In genomic region chr20:48823960-48824497, GRCh38 we compare ENCODE assay signal across 8 cellular contexts. TPM values are rescaled to one million over a fixed set of nuclear protein-coding genes. Genes with fewer than 3 reads are reported as not detected.
DNase-seq lines count a peak whose midpoint lies in the region; ATAC-seq and TF ChIP-seq lines count a peak whose summit lies in the region.

No MANE protein-coding gene starts in this region.

- H4K20me1 ChIP-seq in PC-9 (ENCODE audit: insufficient read depth), result no peaks in the 10 kb centered on the region

- H3K9me3 ChIP-seq in PC-9 (ENCODE audit: insufficient read depth, low read depth) (no peaks in the 10 kb centered on the region), mesenchymal stem cell (ENCODE audit: control insufficient read depth, low read length) (no peaks in the 10 kb centered on the region), thoracic aorta (no peaks in the 10 kb centered on the region)

- H3K4me3 ChIP-seq in PC-9 (no peak overlapping the region), mesenchymal stem cell (ENCODE audit: insufficient read depth in 1 of 2, low read depth in 1 of 2, low read length in 2 of 2) (no peak overlapping the region), thoracic aorta (peak overlapping the region; percentile 90)

- H3K36me3 ChIP-seq in PC-9 (ENCODE audit: low read depth) (no peaks in the 10 kb centered on the region), mesenchymal stem cell (ENCODE audit: control insufficient read depth in 1 of 2, insufficient read depth in 2 of 2, low read depth in 1 of 2, low read length in 2 of 2) (no peaks in the 10 kb centered on the region), thoracic aorta (no peaks in the 10 kb centered on the region)

- peak; percentile 40 for ATAC-seq in activated naive CD8-positive, alpha-beta T cell treated with anti-CD3 and anti-CD28 coated beads, Interleukin-2, amount 10 ng/mL, durations not matched to agents 7 days and 5 days (ENCODE audit: low read depth)
- ATAC-seq in thoracic aorta (ENCODE audit: insufficient number of reproducible peaks, low FRiP score, low read depth) (no peak), HG02759 (IDR thresholded peaks at IDR 0.05; ENCODE audit: unreplicated experiment) (no peak)

- peak overlapping the region; percentile 92 for H3K27ac Mint-ChIP-seq in activated naive CD8-positive, alpha-beta T cell treated with anti-CD3 and anti-CD28 coated beads, Interleukin-2, amount 10 ng/mL, durations not matched to agents 7 days and 5 days

- CTCF ChIA-PET in PC-9 (lab: Charles Lee), result no interaction called here

- DNase-seq in GM19238 (ENCODE audit: insufficient read length, low spot score) (peak; percentile 60), PC-9 (peak in 1 of 2 experiments; percentile 54), mesenchymal stem cell (no peak), thoracic aorta (ENCODE audit: low spot score) (no peak), OCI-M1 (lab: John Stamatoyannopoulos, UW) (no peak), NCI-H2081 (lab: John Stamatoyannopoulos, UW) (no peak)
- DNase-seq in activated naive CD8-positive, alpha-beta T cell treated with anti-CD3 and anti-CD28 coated beads, Interleukin-2, amount 10 ng/mL, durations not matched to agents 7 days and 5 days, result no peak

- H4K91ac ChIP-seq in mesenchymal stem cell (ENCODE audit: low read length), result no peak overlapping the region

- intact Hi-C loops in PC-9 (cut with micrococcal nuclease; ENCODE audit: unreplicated experiment), result no loop called here

- H3K27me3 Mint-ChIP-seq in activated naive CD8-positive, alpha-beta T cell treated with anti-CD3 and anti-CD28 coated beads, Interleukin-2, amount 10 ng/mL, durations not matched to agents 7 days and 5 days, result no peaks in the 10 kb centered on the region

- H2AFZ ChIP-seq in PC-9 (peak overlapping the region; percentile 18; the same call in 1 of the 2 replicates), mesenchymal stem cell (ENCODE audit: low read depth, low read length) (no peak overlapping the region)

- H2BK12ac ChIP-seq in mesenchymal stem cell (ENCODE audit: low read length in 2 of 2), result no peak overlapping the region

- H3K14ac ChIP-seq in mesenchymal stem cell (ENCODE audit: low read length in 2 of 2), result no peak overlapping the region

- no peak overlapping the region for H2BK5ac ChIP-seq in mesenchymal stem cell (ENCODE audit: low read depth, low read length, poor library complexity, severe bottlenecking)

- H2AK5ac ChIP-seq in mesenchymal stem cell (ENCODE audit: low read length, severe bottlenecking), result no peak overlapping the region

- POLR2A ChIA-PET in PC-9 (lab: Charles Lee; ENCODE audit: unreplicated experiment), result no interaction called here
- POLR2A ChIA-PET in activated naive CD8-positive, alpha-beta T cell treated with anti-CD3 and anti-CD28 coated beads, Interleukin-2, amount 10 ng/mL, durations not matched to agents 7 days and 5 days (lab: Charles Lee), result no interaction called here

- H3K27ac ChIP-seq in PC-9 (0 out of 2 replicates have a peak overlapping the region, but pooled peaks have one; percentile 5), mesenchymal stem cell (ENCODE audit: low read length, poor library complexity, severe bottlenecking) (peak overlapping the region; percentile 5), thoracic aorta (peak overlapping the region in 1 of 2 donors; percentile 71)

- no peak overlapping the region for H3K23ac ChIP-seq in mesenchymal stem cell (ENCODE audit: low read length in 2 of 2)

- H2BK120ac ChIP-seq in mesenchymal stem cell (ENCODE audit: low read depth, low read length), result no peak overlapping the region

- peaks cover 27% of the 10 kb centered on the region for H3K36me3 Mint-ChIP-seq in activated naive CD8-positive, alpha-beta T cell treated with anti-CD3 and anti-CD28 coated beads, Interleukin-2, amount 10 ng/mL, durations not matched to agents 7 days and 5 days

- no peak overlapping the region for H3K18ac ChIP-seq in mesenchymal stem cell (ENCODE audit: low read depth in 1 of 2, low read length in 2 of 2)

- peaks cover 17% of the 10 kb centered on the region; the same call in 1 of the 2 replicates for H3F3A ChIP-seq in PC-9 (ENCODE audit: insufficient read depth, low read depth)

- H3K4me1 ChIP-seq in PC-9 (replicated peaks; ENCODE audit: insufficient read depth), result peaks cover 25% of the 10 kb centered on the region
- H3K4me1 ChIP-seq in mesenchymal stem cell (ENCODE audit: control insufficient read depth, insufficient read depth, low read depth, low read length), result peaks cover 35% of the 10 kb centered on the region
- peaks cover 29 to 75% of the 10 kb centered on the region in 2 donors for H3K4me1 ChIP-seq in thoracic aorta (ENCODE audit: control insufficient read depth in 1 of 2, low read depth in 2 of 2)

- H3K9me3 Mint-ChIP-seq in activated naive CD8-positive, alpha-beta T cell treated with anti-CD3 and anti-CD28 coated beads, Interleukin-2, amount 10 ng/mL, durations not matched to agents 7 days and 5 days, result no peaks in the 10 kb centered on the region

- WGBS in mesenchymal stem cell, result 58% methylated on average over 7 of the region's 8 CpGs

- no peak overlapping the region for H2BK15ac ChIP-seq in mesenchymal stem cell (ENCODE audit: low read depth, poor library complexity, severe bottlenecking)

- H3K79me2 ChIP-seq in PC-9 (ENCODE audit: low read depth), result no peaks in the 10 kb centered on the region

- TF ChIP-seq CTCF in PC-9 (conservative IDR thresholded peaks at IDR 0.05), result no peak
- TF ChIP-seq CTCF in thoracic aorta (IDR thresholded peaks at IDR 0.05), result no peak

- no peak overlapping the region for H4K8ac ChIP-seq in mesenchymal stem cell (ENCODE audit: low read length)

- no TSS peak for BruUV-seq in PC-9 (replicated peaks; lab: Mats Ljungman, UMichigan)

- peaks cover 21% of the 10 kb centered on the region for H3K79me1 ChIP-seq in mesenchymal stem cell (replicated peaks; ENCODE audit: low read length, poor library complexity, severe bottlenecking)

- no peak overlapping the region for H3K4ac ChIP-seq in mesenchymal stem cell (ENCODE audit: low read depth in 1 of 2, low read length in 2 of 2)

- H3K27me3 ChIP-seq in PC-9 (ENCODE audit: insufficient read depth, low read depth) (no peaks in the 10 kb centered on the region), mesenchymal stem cell (ENCODE audit: control insufficient read depth in 1 of 2, insufficient read depth in 1 of 2, low read length in 2 of 2) (peaks cover 0 to 33% of the 10 kb centered on the region in 2 experiments), thoracic aorta (replicated peaks; ENCODE audit: insufficient read depth) (no peaks in the 10 kb centered on the region)

- peak overlapping the region; percentile 96 for H3K4me3 Mint-ChIP-seq in activated naive CD8-positive, alpha-beta T cell treated with anti-CD3 and anti-CD28 coated beads, Interleukin-2, amount 10 ng/mL, durations not matched to agents 7 days and 5 days

- no peaks in the 10 kb centered on the region for H3K9me2 ChIP-seq in PC-9 (ENCODE audit: insufficient read depth)

- H3K4me1 Mint-ChIP-seq in activated naive CD8-positive, alpha-beta T cell treated with anti-CD3 and anti-CD28 coated beads, Interleukin-2, amount 10 ng/mL, durations not matched to agents 7 days and 5 days, result peaks cover 63% of the 10 kb centered on the region

- H3K9ac ChIP-seq in mesenchymal stem cell (ENCODE audit: low read length), result no peak overlapping the region

- H3K4me2 ChIP-seq in PC-9, result peak overlapping the region; percentile 44
- H3K4me2 ChIP-seq in mesenchymal stem cell (ENCODE audit: low read length, poor library complexity, severe bottlenecking), result no peak overlapping the region

RNA-seq across cellular contexts. Expression of gene PREX1, which starts 3.8 kb away (rescaled TPM):
- 3.3 and 4.3 TPM in 2 replicates for total RNA-seq in PC-9 (2021)
- 100 to 1,000 TPM; 142 to 147 TPM for total RNA-seq in activated naive CD8-positive, alpha-beta T cell treated with anti-CD3 and anti-CD28 coated beads, Interleukin-2, amount 10 ng/mL, durations not matched to agents 7 days and 5 days
- 0.77 TPM for polyA plus RNA-seq in mesenchymal stem cell (2013, experiment 1 of 2)
- polyA plus RNA-seq in mesenchymal stem cell (2013, experiment 2 of 2), result 0.84 TPM
- 100 to 1,000 TPM in 1 of 2 donors, 10 to 100 TPM in 1; 94.6 to 101 TPM for total RNA-seq in thoracic aorta

Comparison
In these comparisons a context has a peak if more than half of its experiments do, and no peak if none do; other contexts are left out.
1. RNA of gene PREX1, which starts 3.8 kb away (total RNA-seq): 142 to 147 TPM in activated naive CD8-positive, alpha-beta T cell treated with anti-CD3 and anti-CD28 coated beads, Interleukin-2, amount 10 ng/mL, durations not matched to agents 7 days and 5 days and 94.6 to 101 TPM in thoracic aorta; 3.3 to 4.3 TPM in PC-9; every median in the first group is over 10 times any median in the second.